Comparison of ENCODE assay signal across 28 cellular contexts in genomic region chr15:44231842-44232241, GRCh38. TPM values are rescaled to one million over a fixed set of nuclear protein-coding genes. Genes with fewer than 3 reads are reported as not detected.
"Had no signal": no experiment of that assay in that cellular context is flagged by ENCODE, and none has a peak within 500 bp of the region (broad histone marks: within the 10 kb centered on the region; RNA-seq: fewer than 3 reads in every experiment).

No MANE protein-coding gene starts in this region.

- H3K4me2 ChIP-seq: KMS-11 had no signal

- H3K9me3 Mint-ChIP-seq: activated naive CD4-positive, alpha-beta T cell treated with anti-CD3 and anti-CD28 coated beads, Interleukin-2, amount 50 U/mL, for 72 hours; activated naive CD8-positive, alpha-beta T cell treated with anti-CD3 and anti-CD28 coated beads, Interleukin-2, amount 50 U/mL, for 24 hours had no signal

- H3K4me3 Mint-ChIP-seq: activated CD8-positive, alpha-beta T cell treated with anti-CD3 and anti-CD28 coated beads, Interleukin-2, amount 10 ng/mL, durations not matched to agents 7 days and 5 days; activated naive CD8-positive, alpha-beta T cell treated with anti-CD3 and anti-CD28 coated beads, Interleukin-2, amount 50 U/mL, for 24 hours; activated T-helper 1 cell treated with anti-CD3 and anti-CD28 coated beads, Interleukin-12 subunit alpha, Interleukin-12 subunit beta, Interleukin-2, Interleukin-4 antibody, amounts not matched to agents 30 ng/mL and 10 ng/mL and 1 ng/mL, durations not matched to agents 14 hours and 24 hours and 36 hours had no signal

- H3K27ac Mint-ChIP-seq: activated CD8-positive, alpha-beta T cell treated with anti-CD3 and anti-CD28 coated beads, Interleukin-2, amount 10 ng/mL, durations not matched to agents 7 days and 5 days; activated naive CD4-positive, alpha-beta T cell treated with anti-CD3 and anti-CD28 coated beads, Interleukin-2, amount 50 U/mL, for 72 hours; activated naive CD8-positive, alpha-beta T cell treated with anti-CD3 and anti-CD28 coated beads, Interleukin-2, amount 50 U/mL, for 24 hours; activated T-helper 1 cell treated with anti-CD3 and anti-CD28 coated beads, Interleukin-12 subunit alpha, Interleukin-12 subunit beta, Interleukin-2, Interleukin-4 antibody, amounts not matched to agents 30 ng/mL and 10 ng/mL and 1 ng/mL, durations not matched to agents 14 hours and 24 hours and 36 hours had no signal

- H3K36me3 Mint-ChIP-seq: activated naive CD4-positive, alpha-beta T cell treated with anti-CD3 and anti-CD28 coated beads, Interleukin-2, amount 50 U/mL, for 72 hours had no signal

- H3K4me3 ChIP-seq: SK-N-MC had no signal

- DNase-seq: activated CD4-positive, alpha-beta T cell treated with anti-CD3 and anti-CD28 coated beads for 4 hours; activated CD4-positive, alpha-beta T cell treated with anti-CD3 and anti-CD28 coated beads, Interleukin-2, amount 50 U/mL, for 4 hours; activated CD8-positive, alpha-beta memory T cell treated with anti-CD3 and anti-CD28 coated beads, Interleukin-2, amount 50 U/mL, for 48 hours; activated CD8-positive, alpha-beta T cell treated with anti-CD3 and anti-CD28 coated beads, Interleukin-2, amount 10 ng/mL, durations not matched to agents 7 days and 5 days; activated effector memory CD4-positive, alpha-beta T cell treated with anti-CD3 and anti-CD28 coated beads, Interleukin-2, amount 50 U/mL, for 16 hours; activated naive CD4-positive, alpha-beta T cell treated with Interleukin-2 at 50 U/mL for 16 hours; activated naive CD8-positive, alpha-beta T cell treated with anti-CD3 and anti-CD28 coated beads, Interleukin-2, amount 50 U/mL, for 24 hours; activated T-cell treated with anti-CD3 and anti-CD28 coated beads, Interleukin-2, amount 50 U/mL, for 1 hour; cerebellar nuclear complex; MV-4-11; NCI-H1092 treated with DMSO at 0.1 percent for 48 hours; NCI-H1417 treated with DMSO at 0.1 percent for 48 hours; NCI-H1694; NCI-H2029 treated with DMSO at 0.1 percent for 48 hours; NCI-H510A treated with DMSO at 0.1 percent for 48 hours; NCI-H69; NK-92 treated with Interleukin-12 subunit alpha and Interleukin-12 subunit beta, amount 100 ng/mL, for 24 hours; OCI-M1; RPMI8226; SW 1271 had no signal

- H3K4me1 Mint-ChIP-seq: activated naive CD8-positive, alpha-beta T cell treated with anti-CD3 and anti-CD28 coated beads, Interleukin-2, amount 50 U/mL, for 24 hours had no signal

- ATAC-seq: activated CD4-positive, CD25-positive, alpha-beta regulatory T cell treated with anti-CD3 and anti-CD28 coated beads, Interleukin-2, amount 50 U/mL, for 24 hours; activated CD8-positive, alpha-beta T cell treated with anti-CD3 and anti-CD28 coated beads, Interleukin-2, amount 10 ng/mL, durations not matched to agents 7 days and 5 days; activated naive CD4-positive, alpha-beta T cell treated with anti-CD3 and anti-CD28 coated beads, Interleukin-2, amount 50 U/mL, for 72 hours; activated naive CD8-positive, alpha-beta T cell treated with anti-CD3 and anti-CD28 coated beads, Interleukin-2, amount 50 U/mL, for 24 hours; Panc1; Right ventricle myocardium inferior had no signal

- H3K27ac ChIP-seq: KMS-11, SK-N-MC had no signal

RNA-seq across cellular contexts. Expression of gene FRMD5, which starts 36.8 kb away (rescaled TPM):
- total RNA-seq: activated CD8-positive, alpha-beta T cell treated with anti-CD3 and anti-CD28 coated beads, Interleukin-2, amount 10 ng/mL, durations not matched to agents 7 days and 5 days; activated T-helper 1 cell treated with anti-CD3 and anti-CD28 coated beads, Interleukin-12 subunit alpha, Interleukin-12 subunit beta, Interleukin-2, Interleukin-4 antibody, amounts not matched to agents 30 ng/mL and 10 ng/mL and 1 ng/mL, durations not matched to agents 14 hours and 24 hours and 36 hours; T-helper 1 cell treated with Interleukin-12 subunit alpha and Interleukin-12 subunit beta and Interleukin-4 antibody, amounts not matched to agents 30 ng/mL and 1 ng/mL, for 36 hours had no signal
